29 cellular contexts compared by ENCODE assay signal in the genomic region with DNA sequence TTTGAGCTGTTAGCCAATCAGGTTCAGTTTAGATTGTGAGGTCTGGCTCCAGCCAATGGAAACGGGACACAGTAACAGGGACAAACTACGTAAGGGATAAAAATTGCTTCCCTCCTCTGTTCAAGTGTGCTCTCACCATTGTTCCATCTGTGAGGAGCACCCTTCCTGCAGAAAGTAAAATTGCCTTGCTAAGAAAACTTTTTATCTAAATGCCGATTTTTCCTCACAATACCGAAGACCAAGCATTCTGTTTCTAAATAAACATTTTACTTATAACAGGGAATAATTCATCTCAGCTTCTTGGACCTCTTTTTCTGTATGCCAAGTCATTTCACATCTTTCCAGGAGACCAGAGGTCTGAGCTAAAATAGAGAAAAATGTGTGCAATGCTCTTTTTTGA.
"Had no signal": no experiment of that assay in that cellular context is flagged by ENCODE, and none has a peak within 500 bp of the region (broad histone marks: within the 10 kb centered on the region; RNA-seq: fewer than 3 reads in every experiment).

No MANE protein-coding gene starts in this region.

- H3K4me1 ChIP-seq: parathyroid adenoma, suprapubic skin, testis, tibial artery, upper lobe of right lung, uterus had no signal

- H3K36me3 Mint-ChIP-seq: naive B cell; natural killer cell treated with Interleukin-12 subunit alpha and Interleukin-12 subunit beta and Interleukin-15 and Interleukin-18, amount 100 ng/mL, for 72 hours; stimulated activated effector memory CD8-positive, alpha-beta T cell treated with anti-CD3 and anti-CD28 coated beads, Interleukin-12 subunit alpha, Interleukin-12 subunit beta, amount 100 ng/mL, for 72 hours; type B pancreatic cell had no signal

- FAIRE-seq: small intestine had no signal

- H3K27me3 ChIP-seq: ovary, right lobe of liver, sigmoid colon, stomach, suprapubic skin, testis, tibial artery, transverse colon, upper lobe of right lung, uterus had no signal

- H3K9me3 Mint-ChIP-seq: natural killer cell treated with Interleukin-12 subunit alpha and Interleukin-12 subunit beta and Interleukin-15 and Interleukin-18, amount 100 ng/mL, for 72 hours; neural crest cell; stimulated activated naive CD8-positive, alpha-beta T cell treated with anti-CD3 and anti-CD28 coated beads, Interleukin-15, Interleukin-2, amounts not matched to agents 100 ng/mL and 50 ng/mL, for 24 hours; type B pancreatic cell had no signal

- H3K4me3 ChIP-seq: ovary, prostate gland, right lobe of liver, sigmoid colon, stomach, suprapubic skin, testis, tibial artery, transverse colon, upper lobe of right lung, uterus had no signal

- H3K79me2 ChIP-seq: parathyroid adenoma had no signal

- H3K4me1 Mint-ChIP-seq: naive B cell; naive thymus-derived CD8-positive, alpha-beta T cell; neural crest cell; stimulated activated effector memory CD8-positive, alpha-beta T cell treated with anti-CD3 and anti-CD28 coated beads, Interleukin-12 subunit alpha, Interleukin-12 subunit beta, amount 100 ng/mL, for 72 hours had no signal

- H3K4me3 Mint-ChIP-seq: naive B cell; naive thymus-derived CD8-positive, alpha-beta T cell; natural killer cell treated with Interleukin-12 subunit alpha and Interleukin-12 subunit beta and Interleukin-15 and Interleukin-18, amount 100 ng/mL, for 72 hours; nephron progenitor cell; neural crest cell; stimulated activated effector memory CD8-positive, alpha-beta T cell treated with anti-CD3 and anti-CD28 coated beads, Interleukin-12 subunit alpha, Interleukin-12 subunit beta, amount 100 ng/mL, for 72 hours; stimulated activated naive B cell treated with anti-CD40 and anti-IgM and Interleukin-4, amounts not matched to agents 10 μg/mL and 1 μg/mL and 100 μg/mL, for 72 hours; stimulated activated naive CD8-positive, alpha-beta T cell treated with anti-CD3 and anti-CD28 coated beads, Interleukin-15, Interleukin-2, amounts not matched to agents 100 ng/mL and 50 ng/mL, for 24 hours; type B pancreatic cell had no signal

- H3K27ac ChIP-seq: ovary, parathyroid adenoma, prostate gland, right lobe of liver, sigmoid colon, stomach, suprapubic skin, testis, tibial artery, transverse colon, upper lobe of right lung, uterus had no signal

- DNase-seq: naive B cell; naive thymus-derived CD8-positive, alpha-beta T cell; nephron progenitor cell; occipital lobe; ovary; right cardiac atrium; right lobe of liver; sigmoid colon; small intestine; stimulated activated CD4-positive, alpha-beta T cell treated with anti-CD3 and anti-CD28 coated beads, Interleukin-15, amount 100 ng/mL, for 24 hours; stimulated activated CD4-positive, alpha-beta T cell treated with anti-CD3 and anti-CD28 coated beads, Interleukin-2, amount 100 ng/mL, for 24 hours; stimulated activated CD4-positive, alpha-beta T cell treated with anti-CD3 and anti-CD28 coated beads, Interleukin-2, amount 100 ng/mL, for 48 hours; stimulated activated CD4-positive, alpha-beta T cell treated with anti-CD3 and anti-CD28 coated beads, Interleukin-4, amount 100 ng/mL, for 24 hours; stimulated activated naive B cell treated with anti-CD40 and anti-IgM and Interleukin-4, amounts not matched to agents 10 μg/mL and 1 μg/mL and 100 μg/mL, for 72 hours; stimulated activated naive CD4-positive, alpha-beta T cell treated with Interleukin-2 at 50 U/mL for 16 hours; stomach; testis; tibial artery; transverse colon; upper lobe of right lung; uterus had no signal

- H3K9ac ChIP-seq: parathyroid adenoma had no signal

- H3K36me3 ChIP-seq: ovary, prostate gland, right lobe of liver, sigmoid colon, stomach, suprapubic skin, tibial artery, transverse colon, upper lobe of right lung, uterus had no signal

- H3K27ac Mint-ChIP-seq: naive B cell; naive thymus-derived CD8-positive, alpha-beta T cell; natural killer cell treated with Interleukin-12 subunit alpha and Interleukin-12 subunit beta and Interleukin-15 and Interleukin-18, amount 100 ng/mL, for 72 hours; nephron progenitor cell; stimulated activated effector memory CD8-positive, alpha-beta T cell treated with anti-CD3 and anti-CD28 coated beads, Interleukin-12 subunit alpha, Interleukin-12 subunit beta, amount 100 ng/mL, for 72 hours; stimulated activated naive B cell treated with anti-CD40 and anti-IgM and Interleukin-4, amounts not matched to agents 10 μg/mL and 1 μg/mL and 100 μg/mL, for 72 hours; stimulated activated naive CD8-positive, alpha-beta T cell treated with anti-CD3 and anti-CD28 coated beads, Interleukin-15, Interleukin-2, amounts not matched to agents 100 ng/mL and 50 ng/mL, for 24 hours; type B pancreatic cell had no signal

- H2AFZ ChIP-seq: parathyroid adenoma had no signal

- ATAC-seq: naive thymus-derived CD8-positive, alpha-beta T cell; natural killer cell treated with Interleukin-12 subunit alpha and Interleukin-12 subunit beta and Interleukin-15 and Interleukin-18, amount 100 ng/mL, for 72 hours; right cardiac atrium; right lobe of liver; stimulated activated effector memory CD8-positive, alpha-beta T cell treated with anti-CD3 and anti-CD28 coated beads, Interleukin-12 subunit alpha, Interleukin-12 subunit beta, amount 100 ng/mL, for 72 hours; stimulated activated naive B cell treated with anti-CD40 and anti-IgM and Interleukin-4, amounts not matched to agents 10 μg/mL and 1 μg/mL and 100 μg/mL, for 72 hours; upper lobe of right lung had no signal

- H3K27me3 Mint-ChIP-seq: type B pancreatic cell had no signal

- H3K9me3 ChIP-seq: ovary, prostate gland, right lobe of liver, suprapubic skin, testis, transverse colon, upper lobe of right lung, uterus had no signal
